ENCODE assay signal across 1 cellular context in the genomic region with DNA sequence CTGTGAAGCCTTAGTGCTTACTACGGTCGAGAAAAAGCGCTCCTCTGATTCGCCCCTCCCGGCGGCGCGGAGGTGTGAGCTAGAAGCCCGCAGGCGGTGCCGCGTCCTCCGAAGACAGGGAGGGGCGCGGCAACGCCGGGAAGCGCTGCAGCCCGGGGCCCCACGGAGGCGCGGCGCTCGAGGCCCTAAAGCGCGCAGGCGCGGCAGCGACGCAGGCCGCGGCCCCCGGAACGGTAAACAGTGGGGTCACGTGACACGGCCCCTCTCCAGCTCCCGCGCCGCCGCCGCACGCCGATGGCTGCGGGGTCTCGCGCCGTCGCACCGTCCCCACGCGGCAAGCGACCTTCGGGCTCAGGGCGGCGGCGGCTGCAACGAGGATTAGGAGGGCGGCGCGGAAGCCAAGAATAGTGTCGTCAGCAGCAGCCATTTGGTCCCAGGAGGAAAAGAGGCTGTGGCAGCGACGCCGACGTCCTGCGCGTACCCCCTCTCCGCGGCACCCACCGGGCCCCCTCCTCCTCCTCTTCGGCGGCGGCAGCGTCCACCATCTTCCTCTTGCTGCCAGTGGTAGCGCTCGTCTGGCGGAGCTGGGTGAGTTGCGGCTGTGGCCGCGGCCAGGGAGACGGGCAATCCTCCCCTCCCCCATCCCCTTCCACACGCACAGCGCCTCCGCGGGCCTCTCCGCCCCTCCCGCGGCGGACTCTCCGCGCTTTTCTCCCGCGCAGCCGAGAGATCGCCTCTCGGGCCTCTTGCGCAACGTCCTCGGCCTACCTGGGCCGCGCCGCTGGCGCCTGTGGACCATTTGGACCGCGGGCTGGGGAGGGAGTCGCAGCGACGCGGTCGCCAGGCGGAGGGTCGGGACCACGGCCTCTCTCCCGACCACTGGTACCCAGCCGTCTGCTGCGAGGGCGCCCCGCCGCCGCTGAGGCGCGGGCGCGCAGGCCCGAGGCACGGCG.
TF ChIP-seq lines count a peak whose summit lies in the region.

A gene with protein sequence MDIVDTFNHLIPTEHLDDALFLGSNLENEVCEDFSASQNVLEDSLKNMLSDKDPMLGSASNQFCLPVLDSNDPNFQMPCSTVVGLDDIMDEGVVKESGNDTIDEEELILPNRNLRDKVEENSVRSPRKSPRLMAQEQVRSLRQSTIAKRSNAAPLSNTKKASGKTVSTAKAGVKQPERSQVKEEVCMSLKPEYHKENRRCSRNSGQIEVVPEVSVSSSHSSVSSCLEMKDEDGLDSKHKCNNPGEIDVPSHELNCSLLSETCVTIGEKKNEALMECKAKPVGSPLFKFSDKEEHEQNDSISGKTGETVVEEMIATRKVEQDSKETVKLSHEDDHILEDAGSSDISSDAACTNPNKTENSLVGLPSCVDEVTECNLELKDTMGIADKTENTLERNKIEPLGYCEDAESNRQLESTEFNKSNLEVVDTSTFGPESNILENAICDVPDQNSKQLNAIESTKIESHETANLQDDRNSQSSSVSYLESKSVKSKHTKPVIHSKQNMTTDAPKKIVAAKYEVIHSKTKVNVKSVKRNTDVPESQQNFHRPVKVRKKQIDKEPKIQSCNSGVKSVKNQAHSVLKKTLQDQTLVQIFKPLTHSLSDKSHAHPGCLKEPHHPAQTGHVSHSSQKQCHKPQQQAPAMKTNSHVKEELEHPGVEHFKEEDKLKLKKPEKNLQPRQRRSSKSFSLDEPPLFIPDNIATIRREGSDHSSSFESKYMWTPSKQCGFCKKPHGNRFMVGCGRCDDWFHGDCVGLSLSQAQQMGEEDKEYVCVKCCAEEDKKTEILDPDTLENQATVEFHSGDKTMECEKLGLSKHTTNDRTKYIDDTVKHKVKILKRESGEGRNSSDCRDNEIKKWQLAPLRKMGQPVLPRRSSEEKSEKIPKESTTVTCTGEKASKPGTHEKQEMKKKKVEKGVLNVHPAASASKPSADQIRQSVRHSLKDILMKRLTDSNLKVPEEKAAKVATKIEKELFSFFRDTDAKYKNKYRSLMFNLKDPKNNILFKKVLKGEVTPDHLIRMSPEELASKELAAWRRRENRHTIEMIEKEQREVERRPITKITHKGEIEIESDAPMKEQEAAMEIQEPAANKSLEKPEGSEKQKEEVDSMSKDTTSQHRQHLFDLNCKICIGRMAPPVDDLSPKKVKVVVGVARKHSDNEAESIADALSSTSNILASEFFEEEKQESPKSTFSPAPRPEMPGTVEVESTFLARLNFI (N-terminal part only) (plus strand): TSS at position 240 of the 953 bp plus-strand sequence. CDS start 10,750 bp downstream, outside the sequence.

TF ChIP-seq in WTC11, 78 proteins besides CTCF, POLR2A, EP300 and RAD21 (continued from another document):
- TF ChIP-seq, protein P1, sequence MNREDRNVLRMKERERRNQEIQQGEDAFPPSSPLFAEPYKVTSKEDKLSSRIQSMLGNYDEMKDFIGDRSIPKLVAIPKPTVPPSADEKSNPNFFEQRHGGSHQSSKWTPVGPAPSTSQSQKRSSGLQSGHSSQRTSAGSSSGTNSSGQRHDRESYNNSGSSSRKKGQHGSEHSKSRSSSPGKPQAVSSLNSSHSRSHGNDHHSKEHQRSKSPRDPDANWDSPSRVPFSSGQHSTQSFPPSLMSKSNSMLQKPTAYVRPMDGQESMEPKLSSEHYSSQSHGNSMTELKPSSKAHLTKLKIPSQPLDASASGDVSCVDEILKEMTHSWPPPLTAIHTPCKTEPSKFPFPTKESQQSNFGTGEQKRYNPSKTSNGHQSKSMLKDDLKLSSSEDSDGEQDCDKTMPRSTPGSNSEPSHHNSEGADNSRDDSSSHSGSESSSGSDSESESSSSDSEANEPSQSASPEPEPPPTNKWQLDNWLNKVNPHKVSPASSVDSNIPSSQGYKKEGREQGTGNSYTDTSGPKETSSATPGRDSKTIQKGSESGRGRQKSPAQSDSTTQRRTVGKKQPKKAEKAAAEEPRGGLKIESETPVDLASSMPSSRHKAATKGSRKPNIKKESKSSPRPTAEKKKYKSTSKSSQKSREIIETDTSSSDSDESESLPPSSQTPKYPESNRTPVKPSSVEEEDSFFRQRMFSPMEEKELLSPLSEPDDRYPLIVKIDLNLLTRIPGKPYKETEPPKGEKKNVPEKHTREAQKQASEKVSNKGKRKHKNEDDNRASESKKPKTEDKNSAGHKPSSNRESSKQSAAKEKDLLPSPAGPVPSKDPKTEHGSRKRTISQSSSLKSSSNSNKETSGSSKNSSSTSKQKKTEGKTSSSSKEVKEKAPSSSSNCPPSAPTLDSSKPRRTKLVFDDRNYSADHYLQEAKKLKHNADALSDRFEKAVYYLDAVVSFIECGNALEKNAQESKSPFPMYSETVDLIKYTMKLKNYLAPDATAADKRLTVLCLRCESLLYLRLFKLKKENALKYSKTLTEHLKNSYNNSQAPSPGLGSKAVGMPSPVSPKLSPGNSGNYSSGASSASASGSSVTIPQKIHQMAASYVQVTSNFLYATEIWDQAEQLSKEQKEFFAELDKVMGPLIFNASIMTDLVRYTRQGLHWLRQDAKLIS (CRISPR knock-in tag; IDR thresholded peaks at IDR 0.05; ENCODE audit: borderline replicate concordance): no peak
- TF ChIP-seq GABPB1 (CRISPR knock-in tag; IDR thresholded peaks at IDR 0.05): peak; percentile 73
- no peak for TF ChIP-seq ZMAT4 (CRISPR knock-in tag; IDR thresholded peaks at IDR 0.05)
- TF ChIP-seq E2F5 (CRISPR knock-in tag; IDR thresholded peaks at IDR 0.05): peak; percentile 91; the same call in 1 of the 2 replicates
- peak; percentile 71; the same call in 1 of the 2 replicates for TF ChIP-seq TP53 (CRISPR knock-in tag; IDR thresholded peaks at IDR 0.05)
- peak; percentile 22; the same call in 1 of the 2 replicates for TF ChIP-seq ESRRA (CRISPR knock-in tag; IDR thresholded peaks at IDR 0.05; ENCODE audit: borderline replicate concordance)
- no peak for TF ChIP-seq ZBTB43 (CRISPR knock-in tag; IDR thresholded peaks at IDR 0.05)
- peak; percentile 51; the same call in 1 of the 2 replicates for TF ChIP-seq CREM (CRISPR knock-in tag; IDR thresholded peaks at IDR 0.05)
- no peak for TF ChIP-seq ZNF423 (CRISPR knock-in tag; IDR thresholded peaks at IDR 0.05)
- no peak for TF ChIP-seq STAT6 (CRISPR knock-in tag; conservative IDR thresholded peaks at IDR 0.05; ENCODE audit: low read depth)
- TF ChIP-seq ZNF671 (CRISPR knock-in tag; IDR thresholded peaks at IDR 0.05): no peak
- peak; percentile 97 for TF ChIP-seq USF2 (CRISPR knock-in tag; IDR thresholded peaks at IDR 0.05)
- peak; percentile 63; the same call in 1 of the 2 replicates for TF ChIP-seq E2F1 (CRISPR knock-in tag; IDR thresholded peaks at IDR 0.05)
- TF ChIP-seq, protein P2, sequence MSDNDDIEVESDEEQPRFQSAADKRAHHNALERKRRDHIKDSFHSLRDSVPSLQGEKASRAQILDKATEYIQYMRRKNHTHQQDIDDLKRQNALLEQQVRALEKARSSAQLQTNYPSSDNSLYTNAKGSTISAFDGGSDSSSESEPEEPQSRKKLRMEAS (CRISPR knock-in tag; IDR thresholded peaks at IDR 0.05): peak; percentile 88
- no peak for TF ChIP-seq SOX15 (CRISPR knock-in tag; IDR thresholded peaks at IDR 0.05)
- TF ChIP-seq PRRX2 (CRISPR knock-in tag; IDR thresholded peaks at IDR 0.05): no peak
- no peak for TF ChIP-seq HMGA2 (CRISPR knock-in tag; IDR thresholded peaks at IDR 0.05)
- TF ChIP-seq RELA (CRISPR knock-in tag; IDR thresholded peaks at IDR 0.05; ENCODE audit: borderline replicate concordance): no peak
- TF ChIP-seq ETV6 (CRISPR knock-in tag; IDR thresholded peaks at IDR 0.05): no peak; the same call in 1 of the 2 replicates
- 0 out of 2 replicates have a peak, but pooled peaks have one; percentile 39 for TF ChIP-seq FOXJ3 (CRISPR knock-in tag; IDR thresholded peaks at IDR 0.05; ENCODE audit: borderline replicate concordance)
- peak; percentile 47; the same call in 1 of the 2 replicates for TF ChIP-seq ELF4 (CRISPR knock-in tag; IDR thresholded peaks at IDR 0.05; ENCODE audit: low read depth)
- no peak for TF ChIP-seq MLX (CRISPR knock-in tag; IDR thresholded peaks at IDR 0.05)
TF ChIP-seq in WTC11: peak in this region for 30.
